ENCODE assay signal across 28 cellular contexts in genomic region chr9:90249094-90249493, GRCh38.
"Had no signal": no experiment of that assay in that cellular context is flagged by ENCODE, and none has a peak within 500 bp of the region (broad histone marks: within the 10 kb centered on the region; RNA-seq: fewer than 3 reads in every experiment).

No MANE protein-coding gene starts in this region.

- H3K9me3 ChIP-seq: ascending aorta, breast epithelium, gastrocnemius medialis had no signal

- H3K4me3 ChIP-seq: ascending aorta, breast epithelium, cardiac muscle cell, coronary artery, dorsolateral prefrontal cortex, esophagus muscularis mucosa, gastrocnemius medialis, heart left ventricle had no signal

- H3K4me1 ChIP-seq: ascending aorta, breast epithelium, esophagus muscularis mucosa, foreskin keratinocyte, gastrocnemius medialis, heart left ventricle had no signal

- H3K27me3 ChIP-seq: ascending aorta, breast epithelium, cardiac muscle cell, dorsolateral prefrontal cortex, esophagus muscularis mucosa, foreskin keratinocyte, gastrocnemius medialis, heart left ventricle had no signal

- ATAC-seq: activated CD4-positive, alpha-beta T cell treated with anti-CD3 and anti-CD28 coated beads for 36 hours; activated naive CD4-positive, alpha-beta T cell treated with anti-CD3 and anti-CD28 coated beads, Interleukin-2, amount 50 U/mL, for 72 hours; activated T-cell treated with anti-CD3 and anti-CD28 coated beads, Interleukin-2, amount 50 U/mL, for 72 hours; foreskin keratinocyte; gastrocnemius medialis; heart left ventricle had no signal

- H3K27ac ChIP-seq: ascending aorta, breast epithelium, cardiac muscle cell, coronary artery, dorsolateral prefrontal cortex, esophagus muscularis mucosa, foreskin keratinocyte, gastrocnemius medialis, heart left ventricle had no signal

- H3K36me3 ChIP-seq: ascending aorta, breast epithelium, cardiac muscle cell, esophagus muscularis mucosa, gastrocnemius medialis, heart left ventricle had no signal

- DNase-seq: activated CD4-positive, alpha-beta memory T cell treated with anti-CD3 and anti-CD28 coated beads for 36 hours; activated CD4-positive, alpha-beta T cell treated with anti-CD3 and anti-CD28 coated beads for 36 hours; activated CD4-positive, alpha-beta T cell treated with anti-CD3 and anti-CD28 coated beads, Interleukin-2, amount 10 ng/mL, durations not matched to agents 24 days and 14 days; activated CD4-positive, CD25-positive, alpha-beta regulatory T cell; activated CD4-positive, CD25-positive, alpha-beta regulatory T cell treated with anti-CD3 and anti-CD28 coated beads, Interleukin-2, amount 50 U/mL, for 72 hours; activated CD8-positive, alpha-beta memory T cell treated with anti-CD3 and anti-CD28 coated beads, Interleukin-2, amount 50 U/mL, for 48 hours; activated gamma-delta T cell; activated naive CD4-positive, alpha-beta T cell; activated naive CD4-positive, alpha-beta T cell treated with anti-CD3 and anti-CD28 coated beads, Interleukin-2, amount 10 ng/mL, durations not matched to agents 7 days and 5 days; activated naive CD8-positive, alpha-beta T cell treated with anti-CD3 and anti-CD28 coated beads, Interleukin-2, amount 10 ng/mL, durations not matched to agents 7 days and 5 days; activated T-cell treated with anti-CD3 and anti-CD28 coated beads for 4 hours; activated T-cell treated with anti-CD3 and anti-CD28 coated beads, Interleukin-2, amount 50 U/mL, for 24 hours; activated T-cell treated with anti-CD3 and anti-CD28 coated beads, Interleukin-2, amount 50 U/mL, for 72 hours; dorsolateral prefrontal cortex; effector memory CD4-positive, alpha-beta T cell; endodermal cell; erythroblast; foreskin keratinocyte; gastrocnemius medialis; glutamatergic neuron; heart left ventricle; T-helper 2 cell had no signal
